13 cellular contexts compared by ENCODE assay signal in the genomic region with DNA sequence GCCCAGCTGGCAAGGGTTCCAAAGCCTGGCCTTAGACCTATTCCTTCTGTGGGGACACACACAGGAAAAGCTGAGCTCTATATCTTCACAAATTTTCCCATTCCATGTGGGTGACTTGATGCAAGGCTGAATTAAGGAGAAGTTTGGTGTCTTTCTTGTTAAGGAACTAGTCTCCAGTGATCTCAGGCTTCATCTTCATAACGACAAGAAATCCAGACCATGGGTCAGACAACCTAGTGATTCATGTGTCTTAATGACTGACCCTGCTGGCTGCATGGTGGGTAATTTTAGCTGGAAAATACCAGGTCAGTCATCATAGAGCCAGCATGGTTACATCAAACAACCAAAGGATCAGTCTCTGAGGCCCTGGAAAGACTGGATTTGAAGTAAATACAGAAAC.
A peak's percentile ranks its signal among the peaks of the same experiment; 100 is the strongest.
DNase-seq lines count a peak whose midpoint lies in the region; ATAC-seq and TF ChIP-seq lines count a peak whose summit lies in the region.
"Had no signal": no experiment of that assay in that cellular context is flagged by ENCODE, and none has a peak within 500 bp of the region (broad histone marks: within the 10 kb centered on the region; RNA-seq: fewer than 3 reads in every experiment).

No MANE protein-coding gene starts in this region.

- peak overlapping the region; percentile 21 for H3K4me3 Mint-ChIP-seq in stimulated activated effector memory CD8-positive, alpha-beta T cell treated with anti-CD3 and anti-CD28 coated beads, Interleukin-12 subunit alpha, Interleukin-12 subunit beta, amount 100 ng/mL, for 72 hours

- H4K20me1 ChIP-seq in Karpas-422 (ENCODE audit: insufficient read depth, low read depth, low read length), result no peaks in the 10 kb centered on the region

- H3K27ac ChIP-seq in brain microvascular endothelial cell, result peak overlapping the region; percentile 19
- H3K27ac ChIP-seq in coronary artery, result peak overlapping the region in 1 of 2 donors; percentile 39
- H3K27ac ChIP-seq in Karpas-422 (ENCODE audit: low read length), result no peak overlapping the region
- H3K27ac ChIP-seq: lower lobe of right lung, psoas muscle had no signal

- peak; percentile 25 for ATAC-seq in GM18909 (IDR thresholded peaks at IDR 0.05; ENCODE audit: poor library complexity, unreplicated experiment)
- ATAC-seq in HG03439 (IDR thresholded peaks at IDR 0.05; ENCODE audit: unreplicated experiment), result peak; percentile 21
- no peak for ATAC-seq in stimulated activated effector memory CD8-positive, alpha-beta T cell treated with anti-CD3 and anti-CD28 coated beads, Interleukin-12 subunit alpha, Interleukin-12 subunit beta, amount 100 ng/mL, for 72 hours
- no peak for ATAC-seq in GM21423 (IDR thresholded peaks at IDR 0.05; ENCODE audit: unreplicated experiment)
- ATAC-seq: psoas muscle had no signal

- no peaks in the 10 kb centered on the region for H3K79me2 ChIP-seq in Karpas-422 (ENCODE audit: low read length)

- H3K27me3 ChIP-seq in brain microvascular endothelial cell (replicated peaks) (no peaks in the 10 kb centered on the region), Karpas-422 (ENCODE audit: low read length) (no peaks in the 10 kb centered on the region)

- H3K4me1 ChIP-seq in Karpas-422 (ENCODE audit: low read length), result no peaks in the 10 kb centered on the region
- H3K4me1 ChIP-seq: psoas muscle had no signal

- no peak overlapping the region for H3K9ac ChIP-seq in Karpas-422 (ENCODE audit: low read length)

- peak overlapping the region; percentile 68 for H3K27ac Mint-ChIP-seq in stimulated activated effector memory CD8-positive, alpha-beta T cell treated with anti-CD3 and anti-CD28 coated beads, Interleukin-12 subunit alpha, Interleukin-12 subunit beta, amount 100 ng/mL, for 72 hours

- H2AFZ ChIP-seq in Karpas-422 (ENCODE audit: low read length), result no peak overlapping the region

- H3K36me3 Mint-ChIP-seq in stimulated activated effector memory CD8-positive, alpha-beta T cell treated with anti-CD3 and anti-CD28 coated beads, Interleukin-12 subunit alpha, Interleukin-12 subunit beta, amount 100 ng/mL, for 72 hours, result no peaks in the 10 kb centered on the region

- no peaks in the 10 kb centered on the region for H3K9me3 Mint-ChIP-seq in stimulated activated effector memory CD8-positive, alpha-beta T cell treated with anti-CD3 and anti-CD28 coated beads, Interleukin-12 subunit alpha, Interleukin-12 subunit beta, amount 100 ng/mL, for 72 hours

- H3K9me3 ChIP-seq in Karpas-422 (ENCODE audit: low read length), result no peaks in the 10 kb centered on the region
- H3K9me3 ChIP-seq: lower lobe of right lung, psoas muscle had no signal

- H3K4me3 ChIP-seq in brain microvascular endothelial cell (ENCODE audit: low read depth, low read length) (no peak overlapping the region), coronary artery (no peak overlapping the region), Karpas-422 (ENCODE audit: low read length) (no peak overlapping the region)
- H3K4me3 ChIP-seq: lower lobe of right lung, psoas muscle had no signal

- peak; percentile 56 for DNase-seq in brain microvascular endothelial cell
- DNase-seq in stimulated activated effector memory CD8-positive, alpha-beta T cell treated with anti-CD3 and anti-CD28 coated beads, Interleukin-12 subunit alpha, Interleukin-12 subunit beta, amount 100 ng/mL, for 72 hours (ENCODE audit: low spot score in 2 of 2), result no peak
- DNase-seq in DMS153 (lab: John Stamatoyannopoulos, UW), result no peak
- no peak for DNase-seq in coronary artery (ENCODE audit: low spot score)
- no peak for DNase-seq in Karpas-422
- DNase-seq: central memory CD4-positive, alpha-beta T cell; H7; lower lobe of right lung; NCI-H1930; psoas muscle had no signal

- H3K9me2 ChIP-seq in Karpas-422 (replicated peaks; ENCODE audit: insufficient read depth, low read length), result no peaks in the 10 kb centered on the region

- no peak overlapping the region for H3K4me2 ChIP-seq in Karpas-422 (ENCODE audit: low read depth, low read length, poor library complexity, severe bottlenecking)

- TF ChIP-seq CTCF in brain microvascular endothelial cell (IDR thresholded peaks at IDR 0.05; ENCODE audit: low read depth, low read length, missing control alignments), result no peak
- no peak for TF ChIP-seq CTCF in coronary artery (IDR thresholded peaks at IDR 0.05)

- in situ Hi-C loops in brain microvascular endothelial cell (cut with HindIII; ENCODE audit: low pct_ligation_motif_present, low sequenced_read_pairs), result no loop called here

- H3K36me3 ChIP-seq in brain microvascular endothelial cell (replicated peaks) (no peaks in the 10 kb centered on the region), Karpas-422 (ENCODE audit: insufficient read depth, low read length) (no peaks in the 10 kb centered on the region)
- H3K36me3 ChIP-seq: lower lobe of right lung had no signal

- peaks cover 32% of the 10 kb centered on the region for H3K4me1 Mint-ChIP-seq in stimulated activated effector memory CD8-positive, alpha-beta T cell treated with anti-CD3 and anti-CD28 coated beads, Interleukin-12 subunit alpha, Interleukin-12 subunit beta, amount 100 ng/mL, for 72 hours

Comparison
In these comparisons a context has a peak if more than half of its experiments do, and no peak if none do; other contexts are left out.
1. ATAC-seq: peak in GM18909 (single experiment) and HG03439 (single experiment); none in stimulated activated effector memory CD8-positive, alpha-beta T cell treated with anti-CD3 and anti-CD28 coated beads, Interleukin-12 subunit alpha, Interleukin-12 subunit beta, amount 100 ng/mL, for 72 hours (single experiment) and GM21423 (single experiment).